ENCODE assay signal across 8 cellular contexts in the genomic region with DNA sequence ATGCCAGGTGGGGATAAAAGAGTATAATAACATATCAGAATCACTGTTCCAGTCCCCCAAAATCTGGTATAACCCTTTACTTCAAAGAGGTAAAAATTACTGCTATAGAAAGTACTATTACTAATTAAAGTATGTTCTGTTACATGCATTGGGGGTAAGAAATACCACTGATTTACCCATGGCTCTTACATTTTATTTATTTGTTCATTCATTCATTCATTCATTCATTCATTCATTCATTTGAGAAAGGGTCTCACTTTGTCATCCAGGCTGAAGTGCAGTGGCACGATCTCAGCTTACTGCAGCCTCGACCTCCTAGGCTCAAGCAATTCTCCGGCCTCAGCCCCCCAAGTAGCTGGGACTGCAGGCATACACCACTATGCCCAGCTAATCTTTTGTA.
"Had no signal": no experiment of that assay in that cellular context is flagged by ENCODE, and none has a peak within 500 bp of the region (broad histone marks: within the 10 kb centered on the region; RNA-seq: fewer than 3 reads in every experiment).

No MANE protein-coding gene starts in this region.

- H3K4me1 Mint-ChIP-seq: IgD-negative memory B cell had no signal

- FAIRE-seq: HepG2, HTR-8/SVneo had no signal

- H3K4me2 ChIP-seq: KMS-11 had no signal

- H3K27ac ChIP-seq: HL-60, KMS-11 had no signal

- ATAC-seq: HepG2 had no signal

- H3K9ac ChIP-seq: KMS-11 had no signal

- DNase-seq: IMR-90, KBM-7, KG1 had no signal

- H3K4me3 Mint-ChIP-seq: IgD-negative memory B cell had no signal

- H3K27ac Mint-ChIP-seq: IgD-negative memory B cell had no signal

- H3K36me3 Mint-ChIP-seq: IgD-negative memory B cell had no signal
